In the genomic region with DNA sequence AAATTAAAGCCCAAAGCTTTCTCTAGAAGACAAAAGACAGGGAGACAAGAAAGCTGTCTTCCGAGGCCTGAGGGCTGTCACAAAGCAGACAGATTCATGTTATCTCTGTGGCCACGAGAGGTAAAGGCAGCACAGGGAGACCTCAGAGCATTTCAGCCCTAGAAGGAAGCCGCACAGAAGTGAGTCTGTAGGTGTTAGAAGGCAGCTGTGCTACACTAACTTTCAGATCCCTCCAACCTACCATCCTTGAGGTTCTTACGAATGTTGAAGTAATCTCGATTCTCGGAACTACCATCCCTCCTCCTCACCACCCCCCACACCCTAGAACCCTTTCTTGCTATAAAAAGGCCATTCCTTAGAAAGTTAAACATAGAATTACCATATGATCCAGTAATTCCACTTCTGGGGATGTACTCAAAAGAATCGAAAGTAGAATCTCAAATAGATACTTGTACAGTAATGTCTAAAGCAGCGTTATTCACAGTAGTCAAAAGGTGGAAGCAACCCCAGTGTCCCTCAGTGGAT, we compare ENCODE assay signal across 8 cellular contexts. TPM values are rescaled to one million over a fixed set of nuclear protein-coding genes. Genes with fewer than 3 reads are reported as not detected.
A peak's percentile ranks its signal among the peaks of the same experiment; 100 is the strongest.
DNase-seq lines count a peak whose midpoint lies in the region; ATAC-seq, FAIRE-seq and TF ChIP-seq lines count a peak whose summit lies in the region.

No MANE protein-coding gene starts in this region.

- H3K36me3 Mint-ChIP-seq in activated naive CD4-positive, alpha-beta T cell treated with anti-CD3 and anti-CD28 coated beads, Interleukin-2, amount 50 U/mL, for 72 hours: peaks cover 0 to 7% of the 10 kb centered on the region in 2 donors

- H3K9me3 ChIP-seq in thymus (ENCODE audit: control insufficient read depth) (no peaks in the 10 kb centered on the region), left ventricle myocardium inferior (replicated peaks) (no peaks in the 10 kb centered on the region), thyroid gland (no peaks in the 10 kb centered on the region)

- ATAC-seq in HG03558 (IDR thresholded peaks at IDR 0.05; ENCODE audit: extremely low read depth, unreplicated experiment): peak; percentile 42
- peak; percentile 79 to 92 for ATAC-seq in activated naive CD4-positive, alpha-beta T cell treated with anti-CD3 and anti-CD28 coated beads, Interleukin-2, amount 50 U/mL, for 72 hours

- DNase-seq in activated gamma-delta T cell treated with Interleukin-2 at 50 U/mL for 16 hours (peak; percentile 33), activated gamma-delta T cell (lab: John Stamatoyannopoulos, UW) (no peak), urothelium cell line (ENCODE audit: low spot score) (no peak), left ventricle myocardium inferior (no peak), thyroid gland (no peak)
- peak in 1 of 2 donors; percentile 59 for DNase-seq in activated naive CD4-positive, alpha-beta T cell treated with anti-CD3 and anti-CD28 coated beads, Interleukin-2, amount 50 U/mL, for 72 hours (ENCODE audit: low spot score in 2 of 2)

- H3K4me3 ChIP-seq in thymus (ENCODE audit: low read length): no peak overlapping the region
- H3K4me3 ChIP-seq in left ventricle myocardium inferior: no peak overlapping the region
- H3K4me3 ChIP-seq in thyroid gland (replicated peaks in 1 of 3): no peak overlapping the region

- no peaks in the 10 kb centered on the region for H3K27me3 ChIP-seq in thymus (ENCODE audit: control insufficient read depth, insufficient read depth)
- no peaks in the 10 kb centered on the region for H3K27me3 ChIP-seq in left ventricle myocardium inferior (ENCODE audit: low read depth)
- H3K27me3 ChIP-seq in thyroid gland: no peaks in the 10 kb centered on the region

- H3K9me3 Mint-ChIP-seq in activated naive CD4-positive, alpha-beta T cell treated with anti-CD3 and anti-CD28 coated beads, Interleukin-2, amount 50 U/mL, for 72 hours: peaks cover 0 to 4% of the 10 kb centered on the region in 2 donors

- intact Hi-C loops in left ventricle myocardium inferior (cut with micrococcal nuclease) (no loop called here), thyroid gland (cut with DNase I) (no loop called here)

- no peak for FAIRE-seq in urothelium cell line (lab: Jason Lieb, UNC)

- TF ChIP-seq POLR2A in thyroid gland (IDR thresholded peaks at IDR 0.05): no peak

- H3K27ac ChIP-seq in thymus (ENCODE audit: low read depth) (peak overlapping the region; percentile 47), left ventricle myocardium inferior (replicated peaks) (no peak overlapping the region), thyroid gland (no peak overlapping the region)

- WGBS in thymus: 83% methylated on average over 8 of the region's 8 CpGs
- 87 to 88% methylated on average over 8 of the region's 8 CpGs for WGBS in thyroid gland, 2 donors

- peak overlapping the region; percentile 87 to 91 for H3K27ac Mint-ChIP-seq in activated naive CD4-positive, alpha-beta T cell treated with anti-CD3 and anti-CD28 coated beads, Interleukin-2, amount 50 U/mL, for 72 hours

- TF ChIP-seq CTCF in left ventricle myocardium inferior (IDR thresholded peaks at IDR 0.05; ENCODE audit: borderline replicate concordance) (no peak), thyroid gland (IDR thresholded peaks at IDR 0.05) (no peak)

- H3K36me3 ChIP-seq in thymus (ENCODE audit: control insufficient read depth, insufficient read depth) (no peaks in the 10 kb centered on the region), left ventricle myocardium inferior (no peaks in the 10 kb centered on the region), thyroid gland (no peaks in the 10 kb centered on the region)

- H3K4me1 ChIP-seq in thymus (ENCODE audit: control insufficient read depth, insufficient read depth, low read length) (peaks cover 2% of the 10 kb centered on the region), left ventricle myocardium inferior (peaks cover 7% of the 10 kb centered on the region), thyroid gland (peaks cover 4 to 7% of the 10 kb centered on the region in 2 donors)

RNA-seq across cellular contexts. Expression of gene LYST, which starts 21.5 kb away (rescaled TPM):
- total RNA-seq in activated naive CD4-positive, alpha-beta T cell treated with anti-CD3 and anti-CD28 coated beads, Interleukin-2, amount 50 U/mL, for 72 hours: 10 to 100 TPM; 33.5 to 73.0 TPM
- polyA plus RNA-seq in thymus: 25.7 TPM
- total RNA-seq in left ventricle myocardium inferior (10.3 TPM), thyroid gland (10 to 100 TPM; 46.8 to 68.4 (median 47.8) TPM)
